ENCODE assay signal across 1 cellular context in the genomic region with DNA sequence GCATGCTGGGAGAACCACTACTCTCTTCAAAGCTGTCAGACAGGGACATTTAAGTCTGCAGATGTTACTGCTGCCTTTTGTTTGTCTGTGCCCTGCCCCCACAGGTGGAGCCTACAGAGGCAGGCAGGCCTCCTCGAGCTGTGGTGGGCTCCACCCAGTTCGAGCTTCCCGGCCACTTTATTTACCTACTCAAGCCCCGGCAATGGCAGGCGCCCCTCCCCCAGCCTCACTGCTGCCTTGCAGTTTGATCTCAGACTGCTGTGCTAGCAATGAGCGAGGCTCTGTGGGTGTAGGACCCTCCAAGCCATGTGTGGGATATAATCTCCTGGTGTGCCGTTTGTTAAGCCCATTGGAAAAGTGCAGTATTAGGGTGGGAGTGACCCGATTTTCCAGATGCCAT.
TF ChIP-seq lines count a peak whose summit lies in the region.

No MANE protein-coding gene starts in this region.

TF ChIP-seq in HepG2, 621 proteins besides CTCF, POLR2A, EP300 and RAD21:
- TF ChIP-seq, protein P1, sequence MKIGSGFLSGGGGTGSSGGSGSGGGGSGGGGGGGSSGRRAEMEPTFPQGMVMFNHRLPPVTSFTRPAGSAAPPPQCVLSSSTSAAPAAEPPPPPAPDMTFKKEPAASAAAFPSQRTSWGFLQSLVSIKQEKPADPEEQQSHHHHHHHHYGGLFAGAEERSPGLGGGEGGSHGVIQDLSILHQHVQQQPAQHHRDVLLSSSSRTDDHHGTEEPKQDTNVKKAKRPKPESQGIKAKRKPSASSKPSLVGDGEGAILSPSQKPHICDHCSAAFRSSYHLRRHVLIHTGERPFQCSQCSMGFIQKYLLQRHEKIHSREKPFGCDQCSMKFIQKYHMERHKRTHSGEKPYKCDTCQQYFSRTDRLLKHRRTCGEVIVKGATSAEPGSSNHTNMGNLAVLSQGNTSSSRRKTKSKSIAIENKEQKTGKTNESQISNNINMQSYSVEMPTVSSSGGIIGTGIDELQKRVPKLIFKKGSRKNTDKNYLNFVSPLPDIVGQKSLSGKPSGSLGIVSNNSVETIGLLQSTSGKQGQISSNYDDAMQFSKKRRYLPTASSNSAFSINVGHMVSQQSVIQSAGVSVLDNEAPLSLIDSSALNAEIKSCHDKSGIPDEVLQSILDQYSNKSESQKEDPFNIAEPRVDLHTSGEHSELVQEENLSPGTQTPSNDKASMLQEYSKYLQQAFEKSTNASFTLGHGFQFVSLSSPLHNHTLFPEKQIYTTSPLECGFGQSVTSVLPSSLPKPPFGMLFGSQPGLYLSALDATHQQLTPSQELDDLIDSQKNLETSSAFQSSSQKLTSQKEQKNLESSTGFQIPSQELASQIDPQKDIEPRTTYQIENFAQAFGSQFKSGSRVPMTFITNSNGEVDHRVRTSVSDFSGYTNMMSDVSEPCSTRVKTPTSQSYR (CRISPR knock-in tag; IDR thresholded peaks at IDR 0.05; ENCODE audit: borderline replicate concordance) = peak; percentile 85
- TF ChIP-seq SALL1 (CRISPR knock-in tag; IDR thresholded peaks at IDR 0.05) = peak; percentile 17; the same call in 1 of the 2 replicates
- TF ChIP-seq, protein P2, sequence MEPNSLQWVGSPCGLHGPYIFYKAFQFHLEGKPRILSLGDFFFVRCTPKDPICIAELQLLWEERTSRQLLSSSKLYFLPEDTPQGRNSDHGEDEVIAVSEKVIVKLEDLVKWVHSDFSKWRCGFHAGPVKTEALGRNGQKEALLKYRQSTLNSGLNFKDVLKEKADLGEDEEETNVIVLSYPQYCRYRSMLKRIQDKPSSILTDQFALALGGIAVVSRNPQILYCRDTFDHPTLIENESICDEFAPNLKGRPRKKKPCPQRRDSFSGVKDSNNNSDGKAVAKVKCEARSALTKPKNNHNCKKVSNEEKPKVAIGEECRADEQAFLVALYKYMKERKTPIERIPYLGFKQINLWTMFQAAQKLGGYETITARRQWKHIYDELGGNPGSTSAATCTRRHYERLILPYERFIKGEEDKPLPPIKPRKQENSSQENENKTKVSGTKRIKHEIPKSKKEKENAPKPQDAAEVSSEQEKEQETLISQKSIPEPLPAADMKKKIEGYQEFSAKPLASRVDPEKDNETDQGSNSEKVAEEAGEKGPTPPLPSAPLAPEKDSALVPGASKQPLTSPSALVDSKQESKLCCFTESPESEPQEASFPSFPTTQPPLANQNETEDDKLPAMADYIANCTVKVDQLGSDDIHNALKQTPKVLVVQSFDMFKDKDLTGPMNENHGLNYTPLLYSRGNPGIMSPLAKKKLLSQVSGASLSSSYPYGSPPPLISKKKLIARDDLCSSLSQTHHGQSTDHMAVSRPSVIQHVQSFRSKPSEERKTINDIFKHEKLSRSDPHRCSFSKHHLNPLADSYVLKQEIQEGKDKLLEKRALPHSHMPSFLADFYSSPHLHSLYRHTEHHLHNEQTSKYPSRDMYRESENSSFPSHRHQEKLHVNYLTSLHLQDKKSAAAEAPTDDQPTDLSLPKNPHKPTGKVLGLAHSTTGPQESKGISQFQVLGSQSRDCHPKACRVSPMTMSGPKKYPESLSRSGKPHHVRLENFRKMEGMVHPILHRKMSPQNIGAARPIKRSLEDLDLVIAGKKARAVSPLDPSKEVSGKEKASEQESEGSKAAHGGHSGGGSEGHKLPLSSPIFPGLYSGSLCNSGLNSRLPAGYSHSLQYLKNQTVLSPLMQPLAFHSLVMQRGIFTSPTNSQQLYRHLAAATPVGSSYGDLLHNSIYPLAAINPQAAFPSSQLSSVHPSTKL (CRISPR knock-in tag; IDR thresholded peaks at IDR 0.05) = 0 out of 2 replicates have a peak, but pooled peaks have one; percentile 13
- TF ChIP-seq ZMYM4 (CRISPR knock-in tag; IDR thresholded peaks at IDR 0.05) = peak; percentile 34; the same call in 1 of the 2 replicates
TF ChIP-seq in HepG2: peak in this region for 4; not testable (repeated sequence) for 617.
